ENCODE assay signal across 3 cellular contexts in genomic region chr19:6571167-6571566, GRCh38.
A peak's percentile ranks its signal among the peaks of the same experiment; 100 is the strongest.
TF ChIP-seq lines count a peak whose summit lies in the region.

No MANE protein-coding gene starts in this region.

TF ChIP-seq in A549, 52 proteins besides CTCF, POLR2A, EP300 and RAD21:
- TF ChIP-seq CBX2 (IDR thresholded peaks at IDR 0.05; ENCODE audit: borderline replicate concordance, low read depth) (no peak), E2F6 (IDR thresholded peaks at IDR 0.05; ENCODE audit: borderline replicate concordance, low read depth) (no peak), MAFK (IDR thresholded peaks at IDR 0.05; ENCODE audit: partially characterized antibody) (no peak), NR3C1 (IDR thresholded peaks at IDR 0.05) (no peak), EHF (CRISPR knock-in tag; IDR thresholded peaks at IDR 0.05) (no peak), HOXB13 (CRISPR knock-in tag; IDR thresholded peaks at IDR 0.05; ENCODE audit: low read depth) (no peak)
- TF ChIP-seq, protein P1, sequence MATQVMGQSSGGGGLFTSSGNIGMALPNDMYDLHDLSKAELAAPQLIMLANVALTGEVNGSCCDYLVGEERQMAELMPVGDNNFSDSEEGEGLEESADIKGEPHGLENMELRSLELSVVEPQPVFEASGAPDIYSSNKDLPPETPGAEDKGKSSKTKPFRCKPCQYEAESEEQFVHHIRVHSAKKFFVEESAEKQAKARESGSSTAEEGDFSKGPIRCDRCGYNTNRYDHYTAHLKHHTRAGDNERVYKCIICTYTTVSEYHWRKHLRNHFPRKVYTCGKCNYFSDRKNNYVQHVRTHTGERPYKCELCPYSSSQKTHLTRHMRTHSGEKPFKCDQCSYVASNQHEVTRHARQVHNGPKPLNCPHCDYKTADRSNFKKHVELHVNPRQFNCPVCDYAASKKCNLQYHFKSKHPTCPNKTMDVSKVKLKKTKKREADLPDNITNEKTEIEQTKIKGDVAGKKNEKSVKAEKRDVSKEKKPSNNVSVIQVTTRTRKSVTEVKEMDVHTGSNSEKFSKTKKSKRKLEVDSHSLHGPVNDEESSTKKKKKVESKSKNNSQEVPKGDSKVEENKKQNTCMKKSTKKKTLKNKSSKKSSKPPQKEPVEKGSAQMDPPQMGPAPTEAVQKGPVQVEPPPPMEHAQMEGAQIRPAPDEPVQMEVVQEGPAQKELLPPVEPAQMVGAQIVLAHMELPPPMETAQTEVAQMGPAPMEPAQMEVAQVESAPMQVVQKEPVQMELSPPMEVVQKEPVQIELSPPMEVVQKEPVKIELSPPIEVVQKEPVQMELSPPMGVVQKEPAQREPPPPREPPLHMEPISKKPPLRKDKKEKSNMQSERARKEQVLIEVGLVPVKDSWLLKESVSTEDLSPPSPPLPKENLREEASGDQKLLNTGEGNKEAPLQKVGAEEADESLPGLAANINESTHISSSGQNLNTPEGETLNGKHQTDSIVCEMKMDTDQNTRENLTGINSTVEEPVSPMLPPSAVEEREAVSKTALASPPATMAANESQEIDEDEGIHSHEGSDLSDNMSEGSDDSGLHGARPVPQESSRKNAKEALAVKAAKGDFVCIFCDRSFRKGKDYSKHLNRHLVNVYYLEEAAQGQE (IDR thresholded peaks at IDR 0.05), result 0 out of 2 replicates have a peak, but pooled peaks have one; percentile 15

TF ChIP-seq in HEK293, 187 proteins besides CTCF, POLR2A, EP300 and RAD21:
- TF ChIP-seq ZNF404 (tag by site-specific recombination; IDR thresholded peaks at IDR 0.05), result no peak
- TF ChIP-seq SETDB1 (IDR thresholded peaks at IDR 0.05; ENCODE audit: insufficient read length, low read length), result peak; percentile 50
TF ChIP-seq in HEK293: peak in this region for 1.

TF ChIP-seq in K562, 482 proteins besides CTCF, POLR2A, EP300 and RAD21:
- TF ChIP-seq ZC3H8 (IDR thresholded peaks at IDR 0.05) (no peak), TRIM28 (IDR thresholded peaks at IDR 0.05) (peak; percentile 63; the same call in 1 of the 2 replicates), ZNF507 (tag; conservative IDR thresholded peaks at IDR 0.05) (peak; percentile 99), ZNF354B (CRISPR knock-in tag; IDR thresholded peaks at IDR 0.05) (peak; percentile 89)
TF ChIP-seq in K562: peak in this region for 3.
